Comparison of ENCODE assay signal across 21 cellular contexts in genomic region chr20:32314768-32315167, GRCh38. TPM values are rescaled to one million over a fixed set of nuclear protein-coding genes. Genes with fewer than 3 reads are reported as not detected.
DNase-seq lines count a peak whose midpoint lies in the region; ATAC-seq and TF ChIP-seq lines count a peak whose summit lies in the region.
"Had no signal": no experiment of that assay in that cellular context is flagged by ENCODE, and none has a peak within 500 bp of the region (broad histone marks: within the 10 kb centered on the region; RNA-seq: fewer than 3 reads in every experiment).

No MANE protein-coding gene starts in this region.

- H3K4me3 ChIP-seq in CD4-positive, CD25-positive, alpha-beta regulatory T cell (ENCODE audit: low read depth, low read length) = no peak overlapping the region
- no peak overlapping the region for H3K4me3 ChIP-seq in lower lobe of right lung
- H3K4me3 ChIP-seq: right atrium auricular region, transverse colon had no signal

- peaks cover 53% of the 10 kb centered on the region for H3K36me3 ChIP-seq in CD4-positive, CD25-positive, alpha-beta regulatory T cell (ENCODE audit: control insufficient read depth, insufficient read depth, low read length)
- peaks cover 70% of the 10 kb centered on the region for H3K36me3 ChIP-seq in lower lobe of right lung

- TF ChIP-seq CTCF in nephron progenitor cell (IDR thresholded peaks at IDR 0.05) (no peak), lower lobe of right lung (IDR thresholded peaks at IDR 0.05) (no peak)

- no peak overlapping the region for H3K4me3 Mint-ChIP-seq in CD4-positive, CD25-positive, alpha-beta regulatory T cell
- H3K4me3 Mint-ChIP-seq in activated T-helper 17 cell treated with anti-CD3 and anti-CD28 coated beads, Interleukin-2, amount 50 U/mL, for 72 hours = no peak overlapping the region
- no peak overlapping the region for H3K4me3 Mint-ChIP-seq in nephron progenitor cell
- H3K4me3 Mint-ChIP-seq: activated naive CD8-positive, alpha-beta T cell treated with anti-CD3 and anti-CD28 coated beads, Interleukin-2, amount 10 ng/mL, durations not matched to agents 7 days and 5 days had no signal

- peak overlapping the region; percentile 71 to 87 (median 84) for H3K27ac Mint-ChIP-seq in CD4-positive, CD25-positive, alpha-beta regulatory T cell
- peak overlapping the region; percentile 53 for H3K27ac Mint-ChIP-seq in activated T-helper 17 cell treated with anti-CD3 and anti-CD28 coated beads, Interleukin-2, amount 50 U/mL, for 72 hours
- H3K27ac Mint-ChIP-seq in nephron progenitor cell = peak overlapping the region; percentile 15
- H3K27ac Mint-ChIP-seq: activated naive CD8-positive, alpha-beta T cell treated with anti-CD3 and anti-CD28 coated beads, Interleukin-2, amount 10 ng/mL, durations not matched to agents 7 days and 5 days had no signal

- no peak for ATAC-seq in CD4-positive, CD25-positive, alpha-beta regulatory T cell (ENCODE audit: low read depth in 2 of 2)
- ATAC-seq in activated T-helper 17 cell treated with anti-CD3 and anti-CD28 coated beads, Interleukin-2, amount 50 U/mL, for 72 hours (replicated peaks) = no peak
- no peak for ATAC-seq in lower lobe of right lung
- ATAC-seq: activated CD4-positive, CD25-positive, alpha-beta regulatory T cell treated with anti-CD3 and anti-CD28 coated beads, Interleukin-2, amount 50 U/mL, for 24 hours had no signal

- H3K27ac ChIP-seq in CD4-positive, CD25-positive, alpha-beta regulatory T cell (ENCODE audit: insufficient read depth, low read length, poor library complexity, severe bottlenecking) = no peak overlapping the region
- H3K27ac ChIP-seq in lower lobe of right lung = no peak overlapping the region
- H3K27ac ChIP-seq: 22Rv1, epithelial cell of prostate, right atrium auricular region, transverse colon had no signal

- H3K27me3 ChIP-seq in CD4-positive, CD25-positive, alpha-beta regulatory T cell (ENCODE audit: control insufficient read depth, insufficient read depth, low read length) = no peaks in the 10 kb centered on the region
- no peaks in the 10 kb centered on the region for H3K27me3 ChIP-seq in lower lobe of right lung (ENCODE audit: low read depth)
- H3K27me3 ChIP-seq: right atrium auricular region, transverse colon had no signal

- no peaks in the 10 kb centered on the region for H3K9me3 ChIP-seq in CD4-positive, CD25-positive, alpha-beta regulatory T cell (ENCODE audit: control insufficient read depth in 2 of 2, low read length in 2 of 2)
- H3K9me3 ChIP-seq in lower lobe of right lung = no peaks in the 10 kb centered on the region
- H3K9me3 ChIP-seq: right atrium auricular region, transverse colon had no signal

- peaks cover 0 to 21% (median 16%) of the 10 kb centered on the region in 4 donors for H3K4me1 Mint-ChIP-seq in CD4-positive, CD25-positive, alpha-beta regulatory T cell
- H3K4me1 Mint-ChIP-seq in activated T-helper 17 cell treated with anti-CD3 and anti-CD28 coated beads, Interleukin-2, amount 50 U/mL, for 72 hours = peaks cover 30% of the 10 kb centered on the region
- no peaks in the 10 kb centered on the region for H3K4me1 Mint-ChIP-seq in nephron progenitor cell

- DNase-seq in DMS 273 (lab: John Stamatoyannopoulos, UW; ENCODE audit: unreplicated experiment) (peak; percentile 37), DMS 273 treated with DMSO at 0.1 percent for 48 hours (lab: John Stamatoyannopoulos, UW) (no peak), nephron progenitor cell (no peak), NCI-H2227 treated with DMSO at 0.1 percent for 48 hours (lab: John Stamatoyannopoulos, UW) (no peak), lower lobe of right lung (no peak), hepatic stellate cell (ENCODE audit: low spot score) (no peak)
- DNase-seq in CD4-positive, CD25-positive, alpha-beta regulatory T cell = no peak
- DNase-seq: activated naive CD8-positive, alpha-beta T cell treated with anti-CD3 and anti-CD28 coated beads, Interleukin-2, amount 10 ng/mL, durations not matched to agents 7 days and 5 days; DMS79; head of caudate nucleus; kidney glomerular epithelial cell; NK-92 treated with Interleukin-12 subunit alpha and Interleukin-12 subunit beta, amount 100 ng/mL, for 24 hours; SIG-M5; stimulated activated CD4-positive, alpha-beta T cell treated with anti-CD3 and anti-CD28 coated beads, Interleukin-12 subunit alpha, Interleukin-12 subunit beta, amount 100 ng/mL, for 4 hours; stimulated activated CD4-positive, alpha-beta T cell treated with anti-CD3 and anti-CD28 coated beads, Interleukin-4, amount 100 ng/mL, for 24 hours; transverse colon had no signal

- no peaks in the 10 kb centered on the region for H3K27me3 Mint-ChIP-seq in CD4-positive, CD25-positive, alpha-beta regulatory T cell
- no peaks in the 10 kb centered on the region for H3K27me3 Mint-ChIP-seq in activated T-helper 17 cell treated with anti-CD3 and anti-CD28 coated beads, Interleukin-2, amount 50 U/mL, for 72 hours
- peaks cover 10% of the 10 kb centered on the region for H3K27me3 Mint-ChIP-seq in nephron progenitor cell (ENCODE audit: low read depth, poor library complexity)
- H3K27me3 Mint-ChIP-seq: activated naive CD8-positive, alpha-beta T cell treated with anti-CD3 and anti-CD28 coated beads, Interleukin-2, amount 10 ng/mL, durations not matched to agents 7 days and 5 days had no signal

- intact Hi-C loops in lower lobe of right lung (cut with DNase I) = no loop called here

- H3K36me3 Mint-ChIP-seq in CD4-positive, CD25-positive, alpha-beta regulatory T cell = peaks cover 56% of the 10 kb centered on the region
- H3K36me3 Mint-ChIP-seq in activated T-helper 17 cell treated with anti-CD3 and anti-CD28 coated beads, Interleukin-2, amount 50 U/mL, for 72 hours (ENCODE audit: low read depth) = peaks cover 95% of the 10 kb centered on the region
- H3K36me3 Mint-ChIP-seq in nephron progenitor cell (ENCODE audit: low read depth) = peaks cover 60% of the 10 kb centered on the region

- no peaks in the 10 kb centered on the region for H3K4me1 ChIP-seq in CD4-positive, CD25-positive, alpha-beta regulatory T cell (ENCODE audit: control insufficient read depth, insufficient read depth, low read length, poor library complexity, severe bottlenecking)
- H3K4me1 ChIP-seq in lower lobe of right lung = no peaks in the 10 kb centered on the region
- H3K4me1 ChIP-seq: right atrium auricular region, transverse colon had no signal

- H3K9me3 Mint-ChIP-seq in CD4-positive, CD25-positive, alpha-beta regulatory T cell = no peaks in the 10 kb centered on the region
- H3K9me3 Mint-ChIP-seq in activated T-helper 17 cell treated with anti-CD3 and anti-CD28 coated beads, Interleukin-2, amount 50 U/mL, for 72 hours = no peaks in the 10 kb centered on the region
- H3K9me3 Mint-ChIP-seq in nephron progenitor cell = no peaks in the 10 kb centered on the region

RNA-seq across cellular contexts. Expression of gene KIF3B, which starts 37.3 kb away (rescaled TPM):
- total RNA-seq in CD4-positive, CD25-positive, alpha-beta regulatory T cell = 19.6 TPM
- 1 to 10 TPM; 1.8 to 3.1 (median 2.3) TPM for polyA plus RNA-seq in CD4-positive, CD25-positive, alpha-beta regulatory T cell
- 10 to 100 TPM; 25.9 to 43.0 TPM for total RNA-seq in activated T-helper 17 cell treated with anti-CD3 and anti-CD28 coated beads, Interleukin-2, amount 50 U/mL, for 72 hours
- total RNA-seq in lower lobe of right lung = 28.0 TPM

RNA-seq across cellular contexts. Expression of gene ASXL1, which starts 43.4 kb away (rescaled TPM):
- 314 TPM for total RNA-seq in CD4-positive, CD25-positive, alpha-beta regulatory T cell
- 10 to 100 TPM; 15.0 to 28.3 (median 21.1) TPM for polyA plus RNA-seq in CD4-positive, CD25-positive, alpha-beta regulatory T cell
- total RNA-seq in activated T-helper 17 cell treated with anti-CD3 and anti-CD28 coated beads, Interleukin-2, amount 50 U/mL, for 72 hours = 100 to 1,000 TPM; 164 to 232 TPM
- 71.9 TPM for total RNA-seq in lower lobe of right lung

Comparison
In these comparisons a context has a peak if more than half of its experiments do, and no peak if none do; other contexts are left out.
1. H3K27ac Mint-ChIP-seq: peak in every context shown above with its lines; median percentile 84 in CD4-positive, CD25-positive, alpha-beta regulatory T cell; 53 in activated T-helper 17 cell treated with anti-CD3 and anti-CD28 coated beads, Interleukin-2, amount 50 U/mL, for 72 hours; 15 in nephron progenitor cell.